Comparison of ENCODE assay signal across 9 cellular contexts in genomic region chr17:50817142-50817751, GRCh38. TPM values are rescaled to one million over a fixed set of nuclear protein-coding genes. Genes with fewer than 3 reads are reported as not detected.
A peak's percentile ranks its signal among the peaks of the same experiment; 100 is the strongest.
DNase-seq lines count a peak whose midpoint lies in the region; ATAC-seq and TF ChIP-seq lines count a peak whose summit lies in the region.
"Had no signal": no experiment of that assay in that cellular context is flagged by ENCODE, and none has a peak within 500 bp of the region (broad histone marks: within the 10 kb centered on the region; RNA-seq: fewer than 3 reads in every experiment).

No MANE protein-coding gene starts in this region.

- ATAC-seq in PC-3, result peak; percentile 12; the same call in 1 of the 2 replicates
- ATAC-seq in heart right ventricle, result peak; percentile 43 to 85 (median 75)
- no peak for ATAC-seq in HG03175 (IDR thresholded peaks at IDR 0.05; ENCODE audit: unreplicated experiment)

- WGBS in heart right ventricle, 2 donors, result 23 to 28% methylated on average over 22 of the region's 22 CpGs
- 25 to 38% (median 29%) methylated on average over 18 to 22 of the region's 22 CpGs for WGBS in spleen, 5 donors

- POLR2A ChIA-PET in PC-3 (lab: Charles Lee; ENCODE audit: unreplicated experiment), result no interaction called here

- no peaks in the 10 kb centered on the region for H3K79me2 ChIP-seq in PC-3 (ENCODE audit: low read length)

- no TSS peak for BruUV-seq in PC-3 (replicated peaks; lab: Mats Ljungman, UMichigan)

- DNase-seq in PC-3 (peak; percentile 31), heart right ventricle (peak; percentile 29 to 66), spleen (peak; percentile 87), DMS79 treated with DMSO at 0.1 percent for 48 hours (lab: John Stamatoyannopoulos, UW) (no peak), NCI-H510A treated with DMSO at 0.1 percent for 48 hours (lab: John Stamatoyannopoulos, UW) (no peak)
- peak; percentile 39 for DNase-seq in activated effector memory CD4-positive, alpha-beta T cell treated with Interleukin-2 at 50 U/mL for 16 hours

- CTCF ChIA-PET in PC-3 (lab: Charles Lee), result no interaction called here

- H3K4me2 ChIP-seq in PC-3 (ENCODE audit: low read length), result peak overlapping the region; percentile 63

- H3K36me3 ChIP-seq in PC-3 (ENCODE audit: low read depth, low read length) (no peaks in the 10 kb centered on the region), heart right ventricle (no peaks in the 10 kb centered on the region), spleen (no peaks in the 10 kb centered on the region)
- H3K36me3 ChIP-seq: SJCRH30 had no signal

- H3K9me3 ChIP-seq in PC-3 (ENCODE audit: low read length) (no peaks in the 10 kb centered on the region), heart right ventricle (no peaks in the 10 kb centered on the region), spleen (no peaks in the 10 kb centered on the region)
- H3K9me3 ChIP-seq: SJCRH30 had no signal

- intact Hi-C loops in PC-3 (cut with micrococcal nuclease), result no loop called here
- intact Hi-C loops in heart right ventricle (cut with DNase I), result loop anchor here in 1 of 10 donors (1.0 kb wide), 1 partner anchor 25 kb away; no protein-coding TSS in a partner anchor
- intact Hi-C loops in spleen (cut with DNase I; ENCODE audit: low total_unique reads), result no loop called here

- no peaks in the 10 kb centered on the region for H4K20me1 ChIP-seq in PC-3 (ENCODE audit: low read length)

- H2AFZ ChIP-seq in PC-3 (ENCODE audit: low read length), result no peak overlapping the region

- H3K9me2 ChIP-seq in PC-3 (replicated peaks; ENCODE audit: low read length), result no peaks in the 10 kb centered on the region

- TF ChIP-seq POLR2A in spleen (IDR thresholded peaks at IDR 0.05), result no peak

- H3F3A ChIP-seq in PC-3 (ENCODE audit: low read length, unreplicated experiment), result no peaks in the 10 kb centered on the region

- TF ChIP-seq CTCF in GM12872 (IDR thresholded peaks at IDR 0.05; ENCODE audit: insufficient read depth, low read depth, low read length) (peak; percentile 91), PC-3 (conservative IDR thresholded peaks at IDR 0.05; ENCODE audit: low read depth, low read length) (peak; percentile 87), heart right ventricle (IDR thresholded peaks at IDR 0.05) (peak; percentile 68 to 87 (median 81)), spleen (IDR thresholded peaks at IDR 0.05 in 8 of 11, conservative IDR thresholded peaks at IDR 0.05 in 3 of 11) (peak; percentile 16 to 83 (median 59))

- H3K27me3 ChIP-seq in PC-3 (ENCODE audit: low read length) (no peaks in the 10 kb centered on the region), heart right ventricle (peaks cover 0 to 7% (median 0%) of the 10 kb centered on the region in 7 donors), spleen (replicated peaks in 1 of 7) (peaks cover 0 to 29% (median 6%) of the 10 kb centered on the region in 7 donors)
- H3K27me3 ChIP-seq: SJCRH30 had no signal

- no peak overlapping the region for H3K27ac ChIP-seq in PC-3 (ENCODE audit: low read length)
- H3K27ac ChIP-seq in heart right ventricle, result no peak overlapping the region
- no peak overlapping the region for H3K27ac ChIP-seq in spleen
- H3K27ac ChIP-seq: SJCRH30 had no signal

- no peak overlapping the region for H3K9ac ChIP-seq in PC-3 (ENCODE audit: low read length)

- H3K4me1 ChIP-seq in PC-3 (ENCODE audit: insufficient read depth, low read length) (peaks cover 11% of the 10 kb centered on the region), heart right ventricle (peaks cover 0 to 7% (median 0%) of the 10 kb centered on the region in 9 donors), spleen (peaks cover 0 to 10% (median 7%) of the 10 kb centered on the region in 6 donors)
- H3K4me1 ChIP-seq: SJCRH30 had no signal

- no peak overlapping the region for H3K4me3 ChIP-seq in PC-3 (ENCODE audit: low read length)
- peak overlapping the region in 3 of 10 donors; percentile 12 to 24 (median 17) for H3K4me3 ChIP-seq in heart right ventricle
- H3K4me3 ChIP-seq in spleen, result peak overlapping the region in 1 of 8 donors; percentile 38
- H3K4me3 ChIP-seq: SJCRH30 had no signal

RNA-seq across cellular contexts. Expression of gene WFIKKN2, which starts 18.1 kb away (rescaled TPM):
- total RNA-seq in PC-3 (2014; rRNA removed), result not detected in 2 replicates
- total RNA-seq in heart right ventricle, result 1 to 10 TPM in 2 of 10 donors, under 1 TPM in 8; 0.22 to 1.7 (median 0.54) TPM
- polyA plus RNA-seq in heart right ventricle, result under 1 TPM; 0.10 to 0.51 TPM
- total RNA-seq in spleen, result under 1 TPM in 3 of 7 donors, not detected in 4; 0.13 to 0.51 (median 0.26) TPM
- under 1 TPM; 0.02 to 0.06 (median 0.02) TPM for polyA plus RNA-seq in spleen
- total RNA-seq: SJCRH30 had no signal

RNA-seq across cellular contexts. Expression of gene TOB1, which starts 48.9 kb away (rescaled TPM):
- total RNA-seq in PC-3 (2014; rRNA removed) (28.7 and 39.3 TPM in 2 replicates), heart right ventricle (100 to 1,000 TPM in 6 of 10 donors, 10 to 100 TPM in 4; 54.7 to 134 (median 106) TPM), spleen (10 to 100 TPM; 20.0 to 42.3 (median 26.3) TPM)
- polyA plus RNA-seq in heart right ventricle (10 to 100 TPM; 15.6 to 31.7 TPM), spleen (1 to 10 TPM; 6.3 to 9.8 (median 9.4) TPM)

RNA-seq across cellular contexts. Expression of gene ANKRD40CL, which starts 49.9 kb away (rescaled TPM):
- not detected in 2 replicates for total RNA-seq in PC-3 (2014; rRNA removed)
- total RNA-seq in heart right ventricle, result not detected
- polyA plus RNA-seq in heart right ventricle, result not detected
- total RNA-seq in spleen, result not detected
- not detected for polyA plus RNA-seq in spleen
- total RNA-seq: SJCRH30 had no signal

Comparison
In these comparisons a context has a peak if more than half of its experiments do, and no peak if none do; other contexts are left out.
1. DNase-seq: peak in PC-3 (single experiment), activated effector memory CD4-positive, alpha-beta T cell treated with Interleukin-2 at 50 U/mL for 16 hours (single experiment), heart right ventricle (2 of 2) and spleen (single experiment); none in DMS79 treated with DMSO at 0.1 percent for 48 hours (single experiment) and NCI-H510A treated with DMSO at 0.1 percent for 48 hours (single experiment).
2. Peak in every context shown above with its lines, with median percentiles within 50 percentile points of each other: CTCF ChIP-seq.